16 cellular contexts compared by ENCODE assay signal in the genomic region with DNA sequence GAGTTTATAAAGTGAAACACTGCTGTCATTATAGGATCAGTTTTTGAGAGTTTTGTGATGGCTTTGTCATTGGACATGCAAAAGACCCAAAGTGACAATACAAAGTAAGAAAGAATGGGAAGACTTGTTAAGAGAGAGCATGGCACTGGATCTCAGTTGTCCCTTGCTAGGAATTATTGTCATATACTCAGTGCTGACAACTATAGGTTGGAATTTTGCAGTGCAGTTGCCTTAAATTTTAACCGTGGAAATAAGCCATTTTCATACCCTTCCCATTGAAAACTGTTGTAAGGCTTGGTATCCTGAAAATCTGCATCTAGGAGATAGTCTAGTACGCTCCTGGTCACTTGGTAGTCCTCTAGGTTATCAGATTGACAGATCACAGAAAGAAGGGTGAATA.
A peak's percentile ranks its signal among the peaks of the same experiment; 100 is the strongest.
DNase-seq lines count a peak whose midpoint lies in the region; TF ChIP-seq lines count a peak whose summit lies in the region.
"Had no signal": no experiment of that assay in that cellular context is flagged by ENCODE, and none has a peak within 500 bp of the region (broad histone marks: within the 10 kb centered on the region; RNA-seq: fewer than 3 reads in every experiment).

No MANE protein-coding gene starts in this region.

- no peaks in the 10 kb centered on the region for H3K27me3 Mint-ChIP-seq in Calu3 (ENCODE audit: unreplicated experiment)
- no peaks in the 10 kb centered on the region for H3K27me3 Mint-ChIP-seq in T-helper 2 cell treated with Interferon-gamma antibody and Interleukin-4, amounts not matched to agents 5 μg/mL and 100 μg/mL, for 36 hours (ENCODE audit: low read depth)

- no peaks in the 10 kb centered on the region for H3K79me2 ChIP-seq in MM.1S (ENCODE audit: low read length)

- TF ChIP-seq CTCF in Calu3 (IDR thresholded peaks at IDR 0.05; ENCODE audit: unreplicated experiment) = peak; percentile 43
- TF ChIP-seq CTCF in MM.1S (IDR thresholded peaks at IDR 0.05; ENCODE audit: low read length) = peak; percentile 22
- TF ChIP-seq CTCF in choroid plexus epithelial cell (conservative IDR thresholded peaks at IDR 0.05; ENCODE audit: low read depth, low read length) = peak; percentile 53

- peaks cover 4% of the 10 kb centered on the region for H3K36me3 Mint-ChIP-seq in Calu3 (ENCODE audit: insufficient read depth, unreplicated experiment)
- no peaks in the 10 kb centered on the region for H3K36me3 Mint-ChIP-seq in T-helper 2 cell treated with Interferon-gamma antibody and Interleukin-4, amounts not matched to agents 5 μg/mL and 100 μg/mL, for 36 hours (ENCODE audit: low read depth)
- H3K36me3 Mint-ChIP-seq: stimulated activated memory B cell treated with anti-CD40 and anti-IgM and Interleukin-4, amounts not matched to agents 10 μg/mL and 1 μg/mL and 100 μg/mL, for 72 hours had no signal

- H3K4me1 ChIP-seq in MM.1S (ENCODE audit: low read length) = no peaks in the 10 kb centered on the region
- H3K4me1 ChIP-seq: ascending aorta had no signal

- BruUV-seq in Calu3 (replicated peaks; lab: Mats Ljungman, UMichigan) = no TSS peak

- no peaks in the 10 kb centered on the region for H3K27me3 ChIP-seq in MM.1S (replicated peaks; ENCODE audit: insufficient read depth, low read length)
- H3K27me3 ChIP-seq: ascending aorta had no signal

- no peaks in the 10 kb centered on the region for H3K9me3 ChIP-seq in MM.1S (replicated peaks; ENCODE audit: insufficient read depth, low read length)
- H3K9me3 ChIP-seq: ascending aorta had no signal

- no peaks in the 10 kb centered on the region for H3F3A ChIP-seq in MM.1S (ENCODE audit: insufficient read depth, low read length)

- H3K4me3 ChIP-seq in MM.1S (ENCODE audit: low read length) = no peak overlapping the region
- H3K4me3 ChIP-seq in choroid plexus epithelial cell (ENCODE audit: low read depth, low read length) = no peak overlapping the region
- H3K4me3 ChIP-seq: ascending aorta had no signal

- H3K36me3 ChIP-seq in MM.1S (replicated peaks; ENCODE audit: insufficient read depth, low read length) = no peaks in the 10 kb centered on the region
- H3K36me3 ChIP-seq: ascending aorta had no signal

- H3K27ac ChIP-seq in MM.1S (ENCODE audit: low read length) = no peak overlapping the region
- H3K27ac ChIP-seq: ascending aorta, epithelial cell of prostate had no signal

- H3K4me1 Mint-ChIP-seq in Calu3 (ENCODE audit: low read depth, unreplicated experiment) = peaks cover 8% of the 10 kb centered on the region
- peaks cover 10% of the 10 kb centered on the region for H3K4me1 Mint-ChIP-seq in T-helper 2 cell treated with Interferon-gamma antibody and Interleukin-4, amounts not matched to agents 5 μg/mL and 100 μg/mL, for 36 hours (ENCODE audit: low read depth)
- H3K4me1 Mint-ChIP-seq: stimulated activated memory B cell treated with anti-CD40 and anti-IgM and Interleukin-4, amounts not matched to agents 10 μg/mL and 1 μg/mL and 100 μg/mL, for 72 hours had no signal

- no peaks in the 10 kb centered on the region for H4K20me1 ChIP-seq in MM.1S (ENCODE audit: insufficient read depth, low read length)

- H3K4me2 ChIP-seq in MM.1S (ENCODE audit: low read depth, low read length) = no peak overlapping the region

- H3K4me3 Mint-ChIP-seq in Calu3 (ENCODE audit: low read depth, unreplicated experiment) = no peak overlapping the region
- no peak overlapping the region for H3K4me3 Mint-ChIP-seq in T-helper 2 cell treated with Interferon-gamma antibody and Interleukin-4, amounts not matched to agents 5 μg/mL and 100 μg/mL, for 36 hours
- H3K4me3 Mint-ChIP-seq: activated T-cell treated with anti-CD3 and anti-CD28 coated beads, Interleukin-2, amount 50 U/mL, for 24 hours; stimulated activated memory B cell treated with anti-CD40 and anti-IgM and Interleukin-4, amounts not matched to agents 10 μg/mL and 1 μg/mL and 100 μg/mL, for 72 hours had no signal

- CTCF ChIA-PET in Calu3 (lab: Charles Lee) = no interaction called here

- H3K9me3 Mint-ChIP-seq in Calu3 (ENCODE audit: low read depth, unreplicated experiment) = no peaks in the 10 kb centered on the region
- H3K9me3 Mint-ChIP-seq in T-helper 2 cell treated with Interferon-gamma antibody and Interleukin-4, amounts not matched to agents 5 μg/mL and 100 μg/mL, for 36 hours = no peaks in the 10 kb centered on the region
- H3K9me3 Mint-ChIP-seq: activated T-cell treated with anti-CD3 and anti-CD28 coated beads, Interleukin-2, amount 50 U/mL, for 24 hours; stimulated activated memory B cell treated with anti-CD40 and anti-IgM and Interleukin-4, amounts not matched to agents 10 μg/mL and 1 μg/mL and 100 μg/mL, for 72 hours had no signal

- intact Hi-C loops in Calu3 (cut with micrococcal nuclease; ENCODE audit: unreplicated experiment) = no loop called here

- H3K27ac Mint-ChIP-seq in Calu3 (ENCODE audit: unreplicated experiment) = no peak overlapping the region
- H3K27ac Mint-ChIP-seq in T-helper 2 cell treated with Interferon-gamma antibody and Interleukin-4, amounts not matched to agents 5 μg/mL and 100 μg/mL, for 36 hours = no peak overlapping the region
- H3K27ac Mint-ChIP-seq: activated T-cell treated with anti-CD3 and anti-CD28 coated beads, Interleukin-2, amount 50 U/mL, for 24 hours; stimulated activated memory B cell treated with anti-CD40 and anti-IgM and Interleukin-4, amounts not matched to agents 10 μg/mL and 1 μg/mL and 100 μg/mL, for 72 hours had no signal

- H3K9me2 ChIP-seq in MM.1S (replicated peaks; ENCODE audit: insufficient read depth, low read length) = no peaks in the 10 kb centered on the region

- H2AFZ ChIP-seq in MM.1S (ENCODE audit: low read length) = no peak overlapping the region

- no peak for DNase-seq in Calu3
- DNase-seq in MM.1S = no peak
- peak; percentile 11 for DNase-seq in choroid plexus epithelial cell (ENCODE audit: low read depth)
- peak; percentile 10 for DNase-seq in myocyte (ENCODE audit: low read depth)
- DNase-seq in stimulated activated CD4-positive, alpha-beta T cell treated with anti-CD3 and anti-CD28 coated beads, Interleukin-12 subunit alpha, Interleukin-12 subunit beta, amount 100 ng/mL, for 4 hours = no peak
- DNase-seq in T-helper 2 cell treated with Interferon-gamma antibody and Interleukin-4, amounts not matched to agents 5 μg/mL and 100 μg/mL, for 36 hours (ENCODE audit: low spot score) = no peak
- no peak for DNase-seq in retina
- DNase-seq in germinal center (ENCODE audit: low spot score) = no peak
- DNase-seq: activated CD4-positive, CD25-positive, alpha-beta regulatory T cell; activated T-cell treated with anti-CD3 and anti-CD28 coated beads, Interleukin-2, amount 50 U/mL, for 24 hours; kidney glomerular epithelial cell; nucleus accumbens; SHP77 had no signal

- H3K9ac ChIP-seq in MM.1S (ENCODE audit: low read length) = no peak overlapping the region

Comparison
In these comparisons a context has a peak if more than half of its experiments do, and no peak if none do; other contexts are left out.
1. DNase-seq: peak in choroid plexus epithelial cell (single experiment) and myocyte (single experiment); none in Calu3 (single experiment), MM.1S (single experiment), stimulated activated CD4-positive, alpha-beta T cell treated with anti-CD3 and anti-CD28 coated beads, Interleukin-12 subunit alpha, Interleukin-12 subunit beta, amount 100 ng/mL, for 4 hours (single experiment), T-helper 2 cell treated with Interferon-gamma antibody and Interleukin-4, amounts not matched to agents 5 μg/mL and 100 μg/mL, for 36 hours (single experiment), retina (single experiment) and germinal center (single experiment).
2. Peak in every context shown above with its lines, with median percentiles within 50 percentile points of each other: CTCF ChIP-seq.